Comparison of ENCODE assay signal across 9 cellular contexts in the genomic region with DNA sequence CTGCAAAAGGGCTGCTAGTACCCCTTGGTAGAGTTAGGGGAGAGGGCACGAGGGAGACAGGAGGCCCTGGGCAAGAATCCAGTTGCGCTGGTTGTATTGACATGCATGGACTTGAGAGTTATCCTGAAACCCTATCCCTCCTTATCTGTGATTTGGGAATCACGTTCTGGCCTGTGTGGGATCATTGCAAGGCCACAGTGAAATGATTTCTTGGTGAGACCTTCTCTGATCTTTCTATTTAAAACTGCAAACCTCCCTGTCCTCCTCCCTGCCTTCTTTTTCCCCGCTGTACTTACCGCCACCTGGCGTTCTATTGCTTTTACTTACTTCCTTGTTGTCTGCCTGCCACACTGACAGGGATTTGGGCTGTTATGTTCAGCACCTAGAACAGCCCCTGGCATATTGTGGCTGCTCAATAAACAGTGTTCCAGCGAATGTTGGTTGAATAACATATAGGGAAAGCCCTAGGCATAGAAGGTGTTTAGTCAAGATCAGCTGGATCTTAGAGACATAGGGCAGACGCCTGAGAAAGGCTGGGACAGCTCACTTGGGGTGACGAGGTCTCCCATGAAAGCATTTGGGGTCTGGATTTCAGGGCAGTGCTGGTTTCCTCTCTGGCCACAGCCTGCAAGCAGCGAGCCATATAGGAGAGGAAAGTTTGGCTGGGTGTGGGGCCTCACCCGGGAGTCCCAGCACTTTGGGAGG. TPM values are rescaled to one million over a fixed set of nuclear protein-coding genes. Genes with fewer than 3 reads are reported as not detected.
DNase-seq lines count a peak whose midpoint lies in the region; ATAC-seq, FAIRE-seq and TF ChIP-seq lines count a peak whose summit lies in the region.
"Had no signal": no experiment of that assay in that cellular context is flagged by ENCODE, and none has a peak within 500 bp of the region (broad histone marks: within the 10 kb centered on the region; RNA-seq: fewer than 3 reads in every experiment).

No MANE protein-coding gene starts in this region.

- no peak overlapping the region for H3K27ac Mint-ChIP-seq in stimulated activated effector memory CD8-positive, alpha-beta T cell treated with anti-CD3 and anti-CD28 coated beads, Interleukin-12 subunit alpha, Interleukin-12 subunit beta, amount 100 ng/mL, for 72 hours
- H3K27ac Mint-ChIP-seq: IgD-negative memory B cell had no signal

- no peak overlapping the region for H3K4me3 Mint-ChIP-seq in stimulated activated effector memory CD8-positive, alpha-beta T cell treated with anti-CD3 and anti-CD28 coated beads, Interleukin-12 subunit alpha, Interleukin-12 subunit beta, amount 100 ng/mL, for 72 hours
- H3K4me3 Mint-ChIP-seq: IgD-negative memory B cell had no signal

- H3K36me3 ChIP-seq in liver (ENCODE audit: control insufficient read depth in 4 of 4, insufficient read depth in 3 of 4, low read depth in 1 of 4, low read length in 3 of 4), result no peaks in the 10 kb centered on the region
- H3K36me3 ChIP-seq in effector memory CD4-positive, alpha-beta T cell (ENCODE audit: control insufficient read depth, insufficient read depth, low read length), result no peaks in the 10 kb centered on the region

- H3K4me1 ChIP-seq in liver (ENCODE audit: control insufficient read depth in 4 of 4, insufficient read depth in 4 of 4, low read length in 3 of 4), result peaks cover 10 to 29% (median 20%) of the 10 kb centered on the region in 4 donors
- H3K4me1 ChIP-seq in effector memory CD4-positive, alpha-beta T cell (ENCODE audit: control insufficient read depth, insufficient read depth, low read length, poor library complexity, severe bottlenecking), result no peaks in the 10 kb centered on the region

- FAIRE-seq in GM12892 (lab: Jason Lieb, UNC), result peak; percentile 76

- in situ Hi-C loops in astrocyte of the spinal cord (cut with HindIII; ENCODE audit: low sequenced_read_pairs), result no loop called here

- H3K4me3 ChIP-seq in astrocyte of the spinal cord (ENCODE audit: low read depth, low read length), result no peak overlapping the region
- H3K4me3 ChIP-seq in liver (ENCODE audit: low read depth in 1 of 3, low read length in 3 of 3), result no peak overlapping the region
- H3K4me3 ChIP-seq in effector memory CD4-positive, alpha-beta T cell (ENCODE audit: insufficient read depth, low read depth, low read length, poor library complexity, severe bottlenecking), result no peak overlapping the region

- TF ChIP-seq RAD21 in liver (IDR thresholded peaks at IDR 0.05), result peak; percentile 72 to 85

- no peaks in the 10 kb centered on the region for H3K4me1 Mint-ChIP-seq in stimulated activated effector memory CD8-positive, alpha-beta T cell treated with anti-CD3 and anti-CD28 coated beads, Interleukin-12 subunit alpha, Interleukin-12 subunit beta, amount 100 ng/mL, for 72 hours

- no peak for TF ChIP-seq POLR2A in GM12892 (IDR thresholded peaks at IDR 0.05; ENCODE audit: low read depth, low read length)

- DNase-seq in AML-193 (lab: John Stamatoyannopoulos, UW) (peak; percentile 39 to 54), GM12892 (ENCODE audit: insufficient read length) (no peak), NCI-H226 (peak; percentile 48), astrocyte of the spinal cord (ENCODE audit: low read depth, low spot score) (peak; percentile 62)
- no peak for DNase-seq in effector memory CD4-positive, alpha-beta T cell
- no peak for DNase-seq in stimulated activated effector memory CD8-positive, alpha-beta T cell treated with anti-CD3 and anti-CD28 coated beads, Interleukin-12 subunit alpha, Interleukin-12 subunit beta, amount 100 ng/mL, for 72 hours (ENCODE audit: low spot score in 2 of 2)

- H3K27me3 ChIP-seq in liver (ENCODE audit: control insufficient read depth in 4 of 4, insufficient read depth in 4 of 4, low read length in 3 of 4), result no peaks in the 10 kb centered on the region
- H3K27me3 ChIP-seq in effector memory CD4-positive, alpha-beta T cell (replicated peaks; ENCODE audit: control insufficient read depth, insufficient read depth, low read length, poor library complexity, severe bottlenecking), result no peaks in the 10 kb centered on the region

- ATAC-seq in stimulated activated effector memory CD8-positive, alpha-beta T cell treated with anti-CD3 and anti-CD28 coated beads, Interleukin-12 subunit alpha, Interleukin-12 subunit beta, amount 100 ng/mL, for 72 hours, result no peak
- ATAC-seq in HG03571 (IDR thresholded peaks at IDR 0.05; ENCODE audit: unreplicated experiment), result no peak

- H3K36me3 Mint-ChIP-seq in stimulated activated effector memory CD8-positive, alpha-beta T cell treated with anti-CD3 and anti-CD28 coated beads, Interleukin-12 subunit alpha, Interleukin-12 subunit beta, amount 100 ng/mL, for 72 hours, result peaks cover under 1% of the 10 kb centered on the region

- 63% methylated on average over 11 of the region's 11 CpGs for WGBS in liver

- H3K9me3 ChIP-seq in liver (ENCODE audit: control insufficient read depth in 4 of 4, low read length in 3 of 4), result no peaks in the 10 kb centered on the region
- no peaks in the 10 kb centered on the region for H3K9me3 ChIP-seq in effector memory CD4-positive, alpha-beta T cell (ENCODE audit: control insufficient read depth, low read length)

- H3K9me3 Mint-ChIP-seq in stimulated activated effector memory CD8-positive, alpha-beta T cell treated with anti-CD3 and anti-CD28 coated beads, Interleukin-12 subunit alpha, Interleukin-12 subunit beta, amount 100 ng/mL, for 72 hours, result no peaks in the 10 kb centered on the region
- H3K9me3 Mint-ChIP-seq: IgD-negative memory B cell had no signal

- H3K27ac ChIP-seq in liver (ENCODE audit: low read depth in 1 of 2, low read length in 2 of 2), result no peak overlapping the region
- no peak overlapping the region for H3K27ac ChIP-seq in effector memory CD4-positive, alpha-beta T cell (ENCODE audit: insufficient read depth, low read length, poor library complexity, severe bottlenecking)

- TF ChIP-seq CTCF in astrocyte of the spinal cord (IDR thresholded peaks at IDR 0.05; ENCODE audit: low read depth, low read length) (peak; percentile 62), liver (IDR thresholded peaks at IDR 0.05; ENCODE audit: low read depth, low read length, missing input control) (peak; percentile 36)

- no peak overlapping the region for H3K9ac ChIP-seq in liver (ENCODE audit: low read depth in 1 of 2, low read length in 2 of 2)

TF ChIP-seq in liver, 16 proteins besides CTCF, POLR2A, EP300 and RAD21:
- no peak for TF ChIP-seq TAF1 (conservative IDR thresholded peaks at IDR 0.05)
- TF ChIP-seq, protein P1, sequence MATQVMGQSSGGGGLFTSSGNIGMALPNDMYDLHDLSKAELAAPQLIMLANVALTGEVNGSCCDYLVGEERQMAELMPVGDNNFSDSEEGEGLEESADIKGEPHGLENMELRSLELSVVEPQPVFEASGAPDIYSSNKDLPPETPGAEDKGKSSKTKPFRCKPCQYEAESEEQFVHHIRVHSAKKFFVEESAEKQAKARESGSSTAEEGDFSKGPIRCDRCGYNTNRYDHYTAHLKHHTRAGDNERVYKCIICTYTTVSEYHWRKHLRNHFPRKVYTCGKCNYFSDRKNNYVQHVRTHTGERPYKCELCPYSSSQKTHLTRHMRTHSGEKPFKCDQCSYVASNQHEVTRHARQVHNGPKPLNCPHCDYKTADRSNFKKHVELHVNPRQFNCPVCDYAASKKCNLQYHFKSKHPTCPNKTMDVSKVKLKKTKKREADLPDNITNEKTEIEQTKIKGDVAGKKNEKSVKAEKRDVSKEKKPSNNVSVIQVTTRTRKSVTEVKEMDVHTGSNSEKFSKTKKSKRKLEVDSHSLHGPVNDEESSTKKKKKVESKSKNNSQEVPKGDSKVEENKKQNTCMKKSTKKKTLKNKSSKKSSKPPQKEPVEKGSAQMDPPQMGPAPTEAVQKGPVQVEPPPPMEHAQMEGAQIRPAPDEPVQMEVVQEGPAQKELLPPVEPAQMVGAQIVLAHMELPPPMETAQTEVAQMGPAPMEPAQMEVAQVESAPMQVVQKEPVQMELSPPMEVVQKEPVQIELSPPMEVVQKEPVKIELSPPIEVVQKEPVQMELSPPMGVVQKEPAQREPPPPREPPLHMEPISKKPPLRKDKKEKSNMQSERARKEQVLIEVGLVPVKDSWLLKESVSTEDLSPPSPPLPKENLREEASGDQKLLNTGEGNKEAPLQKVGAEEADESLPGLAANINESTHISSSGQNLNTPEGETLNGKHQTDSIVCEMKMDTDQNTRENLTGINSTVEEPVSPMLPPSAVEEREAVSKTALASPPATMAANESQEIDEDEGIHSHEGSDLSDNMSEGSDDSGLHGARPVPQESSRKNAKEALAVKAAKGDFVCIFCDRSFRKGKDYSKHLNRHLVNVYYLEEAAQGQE (IDR thresholded peaks at IDR 0.05), result peak; percentile 38

RNA-seq across cellular contexts. Expression of a gene that starts 25.6 kb away (rescaled TPM):
- polyA plus RNA-seq in GM12892 (2012; ENCODE audit: missing spikeins), result not detected
- total RNA-seq in liver, result 10 to 100 TPM in 1 of 2 donors, 1 to 10 TPM in 1; 3.3 to 37.9 TPM
- 10 to 100 TPM; 43.5 to 93.1 TPM for polyA plus RNA-seq in liver

Comparison
In these comparisons a context has a peak if more than half of its experiments do, and no peak if none do; other contexts are left out.
1. DNase-seq: peak in AML-193 (2 of 2), NCI-H226 (single experiment) and astrocyte of the spinal cord (single experiment); none in GM12892 (single experiment), effector memory CD4-positive, alpha-beta T cell (0 of 3) and stimulated activated effector memory CD8-positive, alpha-beta T cell treated with anti-CD3 and anti-CD28 coated beads, Interleukin-12 subunit alpha, Interleukin-12 subunit beta, amount 100 ng/mL, for 72 hours (0 of 2).